Comparison of ENCODE assay signal across 16 cellular contexts in genomic region chr12:127600211-127600610, GRCh38.
"Had no signal": no experiment of that assay in that cellular context is flagged by ENCODE, and none has a peak within 500 bp of the region (broad histone marks: within the 10 kb centered on the region; RNA-seq: fewer than 3 reads in every experiment).

No MANE protein-coding gene starts in this region.

- H3K36me3 Mint-ChIP-seq: activated naive CD4-positive, alpha-beta T cell treated with anti-CD3 and anti-CD28 coated beads, Interleukin-2, amount 50 U/mL, for 24 hours; memory B cell; natural killer cell treated with Interleukin-12 subunit alpha and Interleukin-12 subunit beta and Interleukin-15 and Interleukin-18, amount 100 ng/mL, for 72 hours; stimulated activated naive B cell treated with anti-CD40 and anti-IgM and Interleukin-4, amounts not matched to agents 10 μg/mL and 1 μg/mL and 100 μg/mL, for 72 hours had no signal

- H3K4me1 Mint-ChIP-seq: activated CD4-positive, alpha-beta memory T cell treated with anti-CD3 and anti-CD28 coated beads, Interleukin-2, amount 10 ng/mL, durations not matched to agents 7 days and 5 days; activated naive CD4-positive, alpha-beta T cell treated with anti-CD3 and anti-CD28 coated beads, Interleukin-2, amount 50 U/mL, for 24 hours; memory B cell; stimulated activated naive B cell treated with anti-CD40 and anti-IgM and Interleukin-4, amounts not matched to agents 10 μg/mL and 1 μg/mL and 100 μg/mL, for 72 hours had no signal

- H3K27me3 Mint-ChIP-seq: activated CD4-positive, alpha-beta memory T cell treated with anti-CD3 and anti-CD28 coated beads, Interleukin-2, amount 10 ng/mL, durations not matched to agents 7 days and 5 days; activated naive CD4-positive, alpha-beta T cell treated with anti-CD3 and anti-CD28 coated beads, Interleukin-2, amount 50 U/mL, for 24 hours; memory B cell; natural killer cell treated with Interleukin-12 subunit alpha and Interleukin-12 subunit beta and Interleukin-15 and Interleukin-18, amount 100 ng/mL, for 72 hours; stimulated activated naive B cell treated with anti-CD40 and anti-IgM and Interleukin-4, amounts not matched to agents 10 μg/mL and 1 μg/mL and 100 μg/mL, for 72 hours had no signal

- ATAC-seq: left ventricle myocardium superior; natural killer cell treated with Interleukin-12 subunit alpha and Interleukin-12 subunit beta and Interleukin-15 and Interleukin-18, amount 100 ng/mL, for 72 hours; stimulated activated naive B cell treated with anti-CD40 and anti-IgM and Interleukin-4, amounts not matched to agents 10 μg/mL and 1 μg/mL and 100 μg/mL, for 72 hours had no signal

- H3K9me3 Mint-ChIP-seq: activated CD4-positive, alpha-beta memory T cell treated with anti-CD3 and anti-CD28 coated beads, Interleukin-2, amount 10 ng/mL, durations not matched to agents 7 days and 5 days; activated naive CD4-positive, alpha-beta T cell treated with anti-CD3 and anti-CD28 coated beads, Interleukin-2, amount 50 U/mL, for 24 hours had no signal

- DNase-seq: activated CD4-positive, alpha-beta memory T cell treated with anti-CD3 and anti-CD28 coated beads, Interleukin-2, amount 10 ng/mL, durations not matched to agents 7 days and 5 days; activated CD4-positive, alpha-beta T cell treated with anti-CD3 and anti-CD28 coated beads for 4 hours; activated effector memory CD4-positive, alpha-beta T cell treated with anti-CD3 and anti-CD28 coated beads, Interleukin-2, amount 50 U/mL, for 16 hours; activated T-cell treated with anti-CD3 and anti-CD28 coated beads, Interleukin-2, amount 50 U/mL, for 48 hours; adrenal gland; hippocampal formation; kidney glomerular epithelial cell; left ventricle myocardium superior; nucleus accumbens; stimulated activated CD4-positive, alpha-beta T cell treated with anti-CD3 and anti-CD28 coated beads, Interleukin-2, amount 100 ng/mL, for 48 hours; stimulated activated naive B cell treated with anti-CD40 and anti-IgM and Interleukin-4, amounts not matched to agents 10 μg/mL and 1 μg/mL and 100 μg/mL, for 72 hours; tibial artery; uterus had no signal

- H3K4me3 Mint-ChIP-seq: activated CD4-positive, alpha-beta memory T cell treated with anti-CD3 and anti-CD28 coated beads, Interleukin-2, amount 10 ng/mL, durations not matched to agents 7 days and 5 days; activated naive CD4-positive, alpha-beta T cell treated with anti-CD3 and anti-CD28 coated beads, Interleukin-2, amount 50 U/mL, for 24 hours; memory B cell; natural killer cell treated with Interleukin-12 subunit alpha and Interleukin-12 subunit beta and Interleukin-15 and Interleukin-18, amount 100 ng/mL, for 72 hours; stimulated activated naive B cell treated with anti-CD40 and anti-IgM and Interleukin-4, amounts not matched to agents 10 μg/mL and 1 μg/mL and 100 μg/mL, for 72 hours had no signal

- H3K27ac Mint-ChIP-seq: activated CD4-positive, alpha-beta memory T cell treated with anti-CD3 and anti-CD28 coated beads, Interleukin-2, amount 10 ng/mL, durations not matched to agents 7 days and 5 days; activated naive CD4-positive, alpha-beta T cell treated with anti-CD3 and anti-CD28 coated beads, Interleukin-2, amount 50 U/mL, for 24 hours; memory B cell; natural killer cell treated with Interleukin-12 subunit alpha and Interleukin-12 subunit beta and Interleukin-15 and Interleukin-18, amount 100 ng/mL, for 72 hours; stimulated activated naive B cell treated with anti-CD40 and anti-IgM and Interleukin-4, amounts not matched to agents 10 μg/mL and 1 μg/mL and 100 μg/mL, for 72 hours had no signal
